8 cellular contexts compared by ENCODE assay signal in the genomic region with DNA sequence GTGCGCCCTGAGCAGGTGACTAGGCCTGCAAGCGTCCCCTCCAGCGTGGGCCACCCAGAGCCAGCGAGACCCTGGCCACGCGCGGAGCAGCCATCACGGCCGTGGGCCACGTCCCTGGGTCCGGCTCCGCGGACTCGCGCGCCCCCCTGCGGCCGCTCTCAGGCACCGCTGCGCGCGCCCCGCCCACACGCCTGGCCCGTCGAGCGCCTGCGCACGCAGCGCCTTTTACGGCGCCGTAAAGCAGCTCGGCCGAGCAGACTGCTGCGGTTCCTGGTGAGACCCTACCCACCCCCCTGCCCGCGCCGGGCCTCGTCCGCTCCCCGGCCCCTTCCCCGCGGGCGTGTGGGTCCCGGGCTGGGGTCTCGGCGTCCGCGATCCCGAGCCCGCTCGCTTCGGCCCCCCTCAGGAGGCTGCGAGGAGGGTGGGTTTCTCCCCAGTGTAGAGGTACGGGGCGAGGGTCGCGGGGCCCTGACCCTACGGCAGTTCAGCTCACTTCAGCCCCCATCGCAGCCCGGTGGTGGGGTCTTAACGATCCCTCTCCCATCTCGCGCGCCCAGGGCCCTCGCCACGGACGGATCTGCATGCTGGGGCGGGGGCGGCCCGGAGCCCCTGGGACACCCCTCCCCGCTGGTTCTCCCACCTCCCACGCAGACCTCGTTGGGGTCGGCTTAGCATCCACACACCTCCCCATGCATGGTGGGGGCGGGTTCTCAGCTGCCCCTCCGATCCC. TPM values are rescaled to one million over a fixed set of nuclear protein-coding genes. Genes with fewer than 3 reads are reported as not detected.
DNase-seq lines count a peak whose midpoint lies in the region; ATAC-seq, FAIRE-seq and TF ChIP-seq lines count a peak whose summit lies in the region.

Gene TRAPPC5, plus strand, starts transcription at position 228 of the 730 bp plus-strand sequence. CDS start 1,421 bp downstream, outside the sequence.

- H3K4me3 ChIP-seq in GM12865 (ENCODE audit: low read depth, low read length): peak within 1 kb of the TSS; percentile 78
- H3K4me3 ChIP-seq in keratinocyte (ENCODE audit: control insufficient read depth in 2 of 3, extremely low read depth in 1 of 3, insufficient read depth in 2 of 3, low read depth in 1 of 3, low read length in 3 of 3): peak within 1 kb of the TSS; percentile 73 to 99 (median 83)

- peaks cover 6% of the 10 kb centered on the region for H3K27me3 ChIP-seq in keratinocyte (ENCODE audit: control insufficient read depth, extremely low read depth, insufficient read depth, low read length)

- peaks cover 0 to 8% of the 10 kb centered on the region in 2 experiments for H3K36me3 ChIP-seq in keratinocyte (ENCODE audit: control insufficient read depth in 2 of 2, extremely low read depth in 1 of 2, insufficient read depth in 2 of 2, low read length in 2 of 2)

- H3K4me2 ChIP-seq in keratinocyte (ENCODE audit: control insufficient read depth, extremely low read depth, insufficient read depth, low read depth, low read length): peak within 1 kb of the TSS; percentile 60

- H3K27ac ChIP-seq in keratinocyte (ENCODE audit: control insufficient read depth, insufficient read depth, low read length): peak within 1 kb of the TSS; percentile 64

- no peaks in the 10 kb centered on the region for H4K20me1 ChIP-seq in keratinocyte (ENCODE audit: control insufficient read depth, extremely low read depth, insufficient read depth, low read length)

- H3K4me1 ChIP-seq in keratinocyte (ENCODE audit: control insufficient read depth, extremely low read depth, insufficient read depth, low read length): peaks cover 7% of the 10 kb centered on the region

- dilution Hi-C loops in keratinocyte (cut with MboI; ENCODE audit: extremely low pct_ligation_motif_present, low sequenced_read_pairs): no loop called here

- TF ChIP-seq CTCF in GM12865 (IDR thresholded peaks at IDR 0.05; ENCODE audit: insufficient read depth, low read depth, low read length, missing control alignments) (peak; percentile 89), keratinocyte (optimal IDR thresholded peaks at IDR 0.05 in 1 of 3, IDR thresholded peaks at IDR 0.05 in 1 of 3, conservative IDR thresholded peaks at IDR 0.05 in 1 of 3; ENCODE audit: extremely low read depth in 1 of 3, insufficient read depth in 2 of 3, low read length in 3 of 3) (peak; percentile 63 to 90 (median 71))

- peaks cover 16% of the 10 kb centered on the region for H3K79me2 ChIP-seq in keratinocyte (ENCODE audit: control insufficient read depth, insufficient read depth, low read length)

- DNase-seq in GM12865 (ENCODE audit: low read depth): peak; percentile 92
- peak; percentile 69 for DNase-seq in NCI-H226
- peak; percentile 82 for DNase-seq in activated CD4-positive, alpha-beta T cell treated with anti-CD3 and anti-CD28 coated beads for 1 hour
- DNase-seq in cerebellar cortex (ENCODE audit: low spot score): peak; percentile 72
- DNase-seq in keratinocyte (ENCODE audit: low read depth, low spot score): no peak
- peak; percentile 87 for DNase-seq in stimulated activated CD4-positive, alpha-beta T cell treated with anti-CD3 and anti-CD28 coated beads, Interleukin-12 subunit alpha, Interleukin-12 subunit beta, amount 100 ng/mL, for 4 hours

- H3K9ac ChIP-seq in keratinocyte (ENCODE audit: control insufficient read depth, extremely low read depth, insufficient read depth, low read length): peak within 1 kb of the TSS; percentile 85

- no peak for FAIRE-seq in keratinocyte (lab: Jason Lieb, UNC)

- ATAC-seq in HG03025 (IDR thresholded peaks at IDR 0.05; ENCODE audit: low FRiP score, unreplicated experiment) (peak; percentile 51), HG03457 (IDR thresholded peaks at IDR 0.05; ENCODE audit: unreplicated experiment) (no peak)

- H2AFZ ChIP-seq in keratinocyte (ENCODE audit: control insufficient read depth, low read length): peak within 1 kb of the TSS; percentile 75

- no peaks in the 10 kb centered on the region for H3K9me1 ChIP-seq in keratinocyte (ENCODE audit: control insufficient read depth, extremely low read depth, insufficient read depth, low read length)

- H3K9me3 ChIP-seq in keratinocyte (ENCODE audit: control insufficient read depth, low read depth, low read length): no peaks in the 10 kb centered on the region

RNA-seq across cellular contexts. Expression of gene TRAPPC5, which starts in this region (rescaled TPM):
- 27.7 to 141 TPM (median 54.8 TPM) in 3 replicates for polyA plus RNA-seq in keratinocyte
- polyA plus RNA-seq in keratinocyte (2011; ENCODE audit: low read depth): 19.3 TPM
- 25.4 and 68.4 TPM in 2 replicates for polyA plus RNA-seq in keratinocyte (2011; cell fraction: cytosol; rRNA removed)
- polyA plus RNA-seq in keratinocyte (2011; cell fraction: nucleus; rRNA removed): 11.8 and 20.1 TPM in 2 replicates
- polyA plus RNA-seq in keratinocyte (2012; ENCODE audit: low replicate concordance): 93.8 and 138 TPM in 2 replicates
- polyA minus RNA-seq in keratinocyte: 23.8 to 49.0 TPM (median 38.6 TPM) in 3 replicates
- polyA minus RNA-seq in keratinocyte (2011; cell fraction: cytosol; rRNA and poly(A)+ RNA removed): 218 TPM
- 13.5 and 15.1 TPM in 2 replicates for polyA minus RNA-seq in keratinocyte (2011; cell fraction: nucleus; rRNA and poly(A)+ RNA removed)
